ENCODE assay signal across 8 cellular contexts in genomic region chr7:100437150-100438100, GRCh38. TPM values are rescaled to one million over a fixed set of nuclear protein-coding genes. Genes with fewer than 3 reads are reported as not detected.
DNase-seq lines count a peak whose midpoint lies in the region; ATAC-seq, FAIRE-seq and TF ChIP-seq lines count a peak whose summit lies in the region.

No MANE protein-coding gene starts in this region.

- TF ChIP-seq EP300 in upper lobe of left lung (IDR thresholded peaks at IDR 0.05) = no peak

- no peak overlapping the region for H3K9ac ChIP-seq in mucosa of rectum (ENCODE audit: low read depth in 1 of 2, low read length in 2 of 2)

- peaks cover 11 to 13% of the 10 kb centered on the region in 2 donors for H3K4me1 ChIP-seq in mucosa of rectum (ENCODE audit: control insufficient read depth in 2 of 2, insufficient read depth in 2 of 2, low read length in 2 of 2)
- H3K4me1 ChIP-seq in upper lobe of left lung = peaks cover 10 to 36% (median 18%) of the 10 kb centered on the region in 4 donors

- WGBS in upper lobe of left lung, 2 donors = 94 to 95% methylated on average over 28 of the region's 28 CpGs

- TF ChIP-seq POLR2A in upper lobe of left lung (IDR thresholded peaks at IDR 0.05) = no peak

- peaks cover 12% of the 10 kb centered on the region for H3K36me3 Mint-ChIP-seq in activated naive CD4-positive, alpha-beta T cell treated with anti-CD3 and anti-CD28 coated beads, Interleukin-2, amount 50 U/mL, for 24 hours
- H3K36me3 Mint-ChIP-seq in brain = peaks cover 32% of the 10 kb centered on the region

- no peak for FAIRE-seq in GM19239 (lab: Jason Lieb, UNC)

- H3K27me3 ChIP-seq in mucosa of rectum (ENCODE audit: control insufficient read depth in 2 of 2, insufficient read depth in 2 of 2, low read length in 2 of 2) (no peaks in the 10 kb centered on the region), upper lobe of left lung (no peaks in the 10 kb centered on the region)

- no peak for DNase-seq in activated naive CD4-positive, alpha-beta T cell treated with Interleukin-2 at 50 U/mL for 16 hours
- DNase-seq in upper lobe of left lung (peak in 1 of 2 donors; percentile 82), GM19239 (ENCODE audit: insufficient read length, low spot score) (no peak), pons (ENCODE audit: low spot score) (no peak), NCI-H82 (lab: John Stamatoyannopoulos, UW) (no peak)

- no peaks in the 10 kb centered on the region for H3K9me3 Mint-ChIP-seq in activated naive CD4-positive, alpha-beta T cell treated with anti-CD3 and anti-CD28 coated beads, Interleukin-2, amount 50 U/mL, for 24 hours
- no peaks in the 10 kb centered on the region for H3K9me3 Mint-ChIP-seq in brain

- H3K9me3 ChIP-seq in mucosa of rectum (ENCODE audit: control insufficient read depth in 2 of 2, low read length in 2 of 2) (no peaks in the 10 kb centered on the region), upper lobe of left lung (no peaks in the 10 kb centered on the region)

- H3K27ac ChIP-seq in mucosa of rectum (ENCODE audit: low read depth in 2 of 2, low read length in 2 of 2) = peak overlapping the region; percentile 97 to 98
- H3K27ac ChIP-seq in upper lobe of left lung = peak overlapping the region; percentile 95 to 98 (median 98)

- H3K27me3 Mint-ChIP-seq in activated naive CD4-positive, alpha-beta T cell treated with anti-CD3 and anti-CD28 coated beads, Interleukin-2, amount 50 U/mL, for 24 hours = no peaks in the 10 kb centered on the region
- H3K27me3 Mint-ChIP-seq in brain = peaks cover 11% of the 10 kb centered on the region

- TF ChIP-seq CTCF in brain (conservative IDR thresholded peaks at IDR 0.05) (no peak), upper lobe of left lung (IDR thresholded peaks at IDR 0.05) (no peak)

- H3K27ac Mint-ChIP-seq in activated naive CD4-positive, alpha-beta T cell treated with anti-CD3 and anti-CD28 coated beads, Interleukin-2, amount 50 U/mL, for 24 hours = no peak overlapping the region
- H3K27ac Mint-ChIP-seq in brain = peak overlapping the region in 3 of 5 experiments; percentile 9 to 98 (median 80)

- peaks cover 20 to 22% of the 10 kb centered on the region in 2 donors for H3K36me3 ChIP-seq in mucosa of rectum (ENCODE audit: control insufficient read depth in 2 of 2, insufficient read depth in 2 of 2, low read length in 2 of 2)
- peaks cover 5 to 23% (median 21%) of the 10 kb centered on the region in 4 donors for H3K36me3 ChIP-seq in upper lobe of left lung

- H3K4me1 Mint-ChIP-seq in activated naive CD4-positive, alpha-beta T cell treated with anti-CD3 and anti-CD28 coated beads, Interleukin-2, amount 50 U/mL, for 24 hours = peaks cover 26% of the 10 kb centered on the region
- H3K4me1 Mint-ChIP-seq in brain = peaks cover 35% of the 10 kb centered on the region

- no peak for ATAC-seq in upper lobe of left lung (ENCODE audit: low FRiP score in 2 of 2)

- H3K4me3 Mint-ChIP-seq in activated naive CD4-positive, alpha-beta T cell treated with anti-CD3 and anti-CD28 coated beads, Interleukin-2, amount 50 U/mL, for 24 hours = peak overlapping the region; percentile 19
- peak overlapping the region; percentile 14 to 92 (median 89) for H3K4me3 Mint-ChIP-seq in brain

- H3K4me3 ChIP-seq in mucosa of rectum (ENCODE audit: low read length in 2 of 2) (peak overlapping the region in 1 of 2 donors; percentile 13), upper lobe of left lung (peak overlapping the region in 2 of 4 donors; percentile 75 to 97)

RNA-seq across cellular contexts. Expression of gene PPP1R35, which starts 1.1 kb away (rescaled TPM):
- 34.4 TPM for polyA plus RNA-seq in brain (ENCODE audit: insufficient read depth, low read depth, low replicate concordance)
- 10 to 100 TPM; 24.3 to 56.8 (median 30.0) TPM for total RNA-seq in upper lobe of left lung

RNA-seq across cellular contexts. Expression of gene MEPCE, which starts 7.8 kb away (rescaled TPM):
- polyA plus RNA-seq in brain (ENCODE audit: insufficient read depth, low read depth, low replicate concordance) = 57.4 TPM
- total RNA-seq in upper lobe of left lung = 10 to 100 TPM; 19.3 to 45.4 (median 37.9) TPM

RNA-seq across cellular contexts. Expression of gene ZCWPW1, which starts 8.9 kb away (rescaled TPM):
- 6.4 TPM for polyA plus RNA-seq in brain (ENCODE audit: insufficient read depth, low read depth, low replicate concordance)
- 1 to 10 TPM; 3.8 to 6.3 (median 5.2) TPM for total RNA-seq in upper lobe of left lung

RNA-seq across cellular contexts. Expression of gene SPACDR, which starts 26.6 kb away (rescaled TPM):
- 1.6 TPM for polyA plus RNA-seq in brain (ENCODE audit: insufficient read depth, low read depth, low replicate concordance)
- 1 to 10 TPM in 2 of 6 donors, under 1 TPM in 2, not detected in 2; 0.59 to 2.1 (median 1.3) TPM for total RNA-seq in upper lobe of left lung

RNA-seq across cellular contexts. Expression of gene TSC22D4, which starts 41.6 kb away (rescaled TPM):
- polyA plus RNA-seq in brain (ENCODE audit: insufficient read depth, low read depth, low replicate concordance) = 383 TPM
- total RNA-seq in upper lobe of left lung = 10 to 100 TPM; 25.7 to 91.2 (median 69.0) TPM
